In the genomic region with DNA sequence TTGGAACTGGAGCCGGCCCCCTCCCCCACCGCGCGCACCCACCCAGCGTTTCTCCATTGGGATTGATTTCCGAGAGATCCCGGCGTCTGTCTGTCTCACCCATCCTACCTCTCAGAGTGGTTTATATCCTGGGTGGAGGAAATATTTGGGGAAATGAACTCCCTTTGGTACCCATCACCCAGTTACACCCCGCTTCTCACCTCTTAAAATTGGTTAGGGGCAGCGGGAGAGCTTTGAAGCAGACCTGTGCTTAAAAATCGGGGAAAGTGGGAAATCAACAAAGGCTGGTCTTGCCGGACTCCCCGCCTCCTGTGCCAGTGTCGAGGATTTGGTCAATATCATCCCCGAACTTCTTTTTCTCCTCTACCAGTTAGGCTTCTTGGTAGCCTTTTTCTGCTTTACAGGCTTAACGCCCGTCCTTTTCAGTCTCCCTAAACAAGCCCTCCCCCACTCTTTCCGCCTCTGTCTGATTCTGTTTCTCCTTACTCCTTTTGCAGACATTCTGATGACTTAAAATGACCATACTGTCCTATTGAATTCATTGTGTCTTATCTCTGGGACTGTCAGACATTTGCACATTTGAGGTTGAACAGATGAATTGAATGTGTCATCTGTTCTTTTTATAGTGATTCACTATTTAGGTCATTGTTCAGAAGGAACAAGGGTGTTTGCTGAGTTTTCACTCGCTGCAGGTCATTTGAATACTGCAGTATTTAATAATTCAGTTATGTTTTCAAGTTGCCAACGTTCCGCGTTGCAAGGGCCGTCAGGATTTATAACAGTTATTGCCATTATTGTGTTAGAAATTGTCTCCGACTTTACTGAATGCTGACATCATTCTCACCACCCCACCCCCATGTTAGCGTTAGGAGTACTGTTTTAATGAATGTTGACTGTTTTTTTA, we compare ENCODE assay signal across 1 cellular context.
TF ChIP-seq lines count a peak whose summit lies in the region.

No MANE protein-coding gene starts in this region.

TF ChIP-seq in K562, 482 proteins besides CTCF, POLR2A, EP300 and RAD21 (continued from another document and continues in another):
- TF ChIP-seq ZBTB5 (IDR thresholded peaks at IDR 0.05), result no peak
- 0 out of 4 replicates have a peak, but pooled peaks of 1 of the 2 experiments have one; percentile 19 for TF ChIP-seq ETV6 (IDR thresholded peaks at IDR 0.05; ENCODE audit: borderline replicate concordance in 1 of 2, low read depth in 2 of 2, low read length in 1 of 2)
- no peak for TF ChIP-seq ETV6 (CRISPR knock-in tag; IDR thresholded peaks at IDR 0.05; ENCODE audit: borderline replicate concordance)
- peak; percentile 21; the same call in 1 of the 2 replicates for TF ChIP-seq SMAD4 (CRISPR knock-in tag; conservative IDR thresholded peaks at IDR 0.05)
- no peak for TF ChIP-seq TAF7 (tag; IDR thresholded peaks at IDR 0.05)
- 0 out of 4 replicates have a peak, but pooled peaks of 1 of the 2 experiments have one; percentile 10 for TF ChIP-seq RCOR1 (IDR thresholded peaks at IDR 0.05; ENCODE audit: borderline replicate concordance in 1 of 2, low read depth in 2 of 2, low read length in 2 of 2)
- TF ChIP-seq NBN (IDR thresholded peaks at IDR 0.05; ENCODE audit: low read depth), result no peak; the same call in none of the 2 replicates
- no peak for TF ChIP-seq STAG1 (CRISPR knock-in tag; IDR thresholded peaks at IDR 0.05; ENCODE audit: borderline replicate concordance)
- TF ChIP-seq BCOR (IDR thresholded peaks at IDR 0.05), result peak; percentile 52
- TF ChIP-seq, protein P1, sequence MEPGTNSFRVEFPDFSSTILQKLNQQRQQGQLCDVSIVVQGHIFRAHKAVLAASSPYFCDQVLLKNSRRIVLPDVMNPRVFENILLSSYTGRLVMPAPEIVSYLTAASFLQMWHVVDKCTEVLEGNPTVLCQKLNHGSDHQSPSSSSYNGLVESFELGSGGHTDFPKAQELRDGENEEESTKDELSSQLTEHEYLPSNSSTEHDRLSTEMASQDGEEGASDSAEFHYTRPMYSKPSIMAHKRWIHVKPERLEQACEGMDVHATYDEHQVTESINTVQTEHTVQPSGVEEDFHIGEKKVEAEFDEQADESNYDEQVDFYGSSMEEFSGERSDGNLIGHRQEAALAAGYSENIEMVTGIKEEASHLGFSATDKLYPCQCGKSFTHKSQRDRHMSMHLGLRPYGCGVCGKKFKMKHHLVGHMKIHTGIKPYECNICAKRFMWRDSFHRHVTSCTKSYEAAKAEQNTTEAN (CRISPR knock-in tag; IDR thresholded peaks at IDR 0.05), result no peak
- peak; percentile 28 for TF ChIP-seq CHD1 (IDR thresholded peaks at IDR 0.05; ENCODE audit: low read length)
- no peak for TF ChIP-seq SNIP1 (IDR thresholded peaks at IDR 0.05; ENCODE audit: low read depth)
- peak; percentile 51 for TF ChIP-seq CBFA2T2 (conservative IDR thresholded peaks at IDR 0.05)
- peak; percentile 74 for TF ChIP-seq ATF7 (IDR thresholded peaks at IDR 0.05)
- TF ChIP-seq, protein P2, sequence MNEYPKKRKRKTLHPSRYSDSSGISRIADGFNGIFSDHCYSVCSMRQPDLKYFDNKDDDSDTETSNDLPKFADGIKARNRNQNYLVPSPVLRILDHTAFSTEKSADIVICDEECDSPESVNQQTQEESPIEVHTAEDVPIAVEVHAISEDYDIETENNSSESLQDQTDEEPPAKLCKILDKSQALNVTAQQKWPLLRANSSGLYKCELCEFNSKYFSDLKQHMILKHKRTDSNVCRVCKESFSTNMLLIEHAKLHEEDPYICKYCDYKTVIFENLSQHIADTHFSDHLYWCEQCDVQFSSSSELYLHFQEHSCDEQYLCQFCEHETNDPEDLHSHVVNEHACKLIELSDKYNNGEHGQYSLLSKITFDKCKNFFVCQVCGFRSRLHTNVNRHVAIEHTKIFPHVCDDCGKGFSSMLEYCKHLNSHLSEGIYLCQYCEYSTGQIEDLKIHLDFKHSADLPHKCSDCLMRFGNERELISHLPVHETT (CRISPR knock-in tag; conservative IDR thresholded peaks at IDR 0.05 in 1 of 2, IDR thresholded peaks at IDR 0.05 in 1 of 2), result 0 out of 4 replicates have a peak, but pooled peaks of 1 of the 2 experiments have one; percentile 0
- peak; percentile 61 for TF ChIP-seq FOSL1 (tag; conservative IDR thresholded peaks at IDR 0.05)
- TF ChIP-seq, protein P3, sequence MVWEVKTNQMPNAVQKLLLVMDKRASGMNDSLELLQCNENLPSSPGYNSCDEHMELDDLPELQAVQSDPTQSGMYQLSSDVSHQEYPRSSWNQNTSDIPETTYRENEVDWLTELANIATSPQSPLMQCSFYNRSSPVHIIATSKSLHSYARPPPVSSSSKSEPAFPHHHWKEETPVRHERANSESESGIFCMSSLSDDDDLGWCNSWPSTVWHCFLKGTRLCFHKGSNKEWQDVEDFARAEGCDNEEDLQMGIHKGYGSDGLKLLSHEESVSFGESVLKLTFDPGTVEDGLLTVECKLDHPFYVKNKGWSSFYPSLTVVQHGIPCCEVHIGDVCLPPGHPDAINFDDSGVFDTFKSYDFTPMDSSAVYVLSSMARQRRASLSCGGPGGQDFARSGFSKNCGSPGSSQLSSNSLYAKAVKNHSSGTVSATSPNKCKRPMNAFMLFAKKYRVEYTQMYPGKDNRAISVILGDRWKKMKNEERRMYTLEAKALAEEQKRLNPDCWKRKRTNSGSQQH (CRISPR knock-in tag; IDR thresholded peaks at IDR 0.05), result no peak
- TF ChIP-seq NFRKB (IDR thresholded peaks at IDR 0.05; ENCODE audit: low read depth), result peak; percentile 67
- TF ChIP-seq HDAC3 (IDR thresholded peaks at IDR 0.05; ENCODE audit: borderline replicate concordance, partially characterized antibody), result peak; percentile 64
- peak; percentile 53; the same call in 1 of the 2 replicates for TF ChIP-seq PML (IDR thresholded peaks at IDR 0.05; ENCODE audit: low read length)
- no peak for TF ChIP-seq ZNF124 (CRISPR knock-in tag; IDR thresholded peaks at IDR 0.05)
- TF ChIP-seq, protein P4, sequence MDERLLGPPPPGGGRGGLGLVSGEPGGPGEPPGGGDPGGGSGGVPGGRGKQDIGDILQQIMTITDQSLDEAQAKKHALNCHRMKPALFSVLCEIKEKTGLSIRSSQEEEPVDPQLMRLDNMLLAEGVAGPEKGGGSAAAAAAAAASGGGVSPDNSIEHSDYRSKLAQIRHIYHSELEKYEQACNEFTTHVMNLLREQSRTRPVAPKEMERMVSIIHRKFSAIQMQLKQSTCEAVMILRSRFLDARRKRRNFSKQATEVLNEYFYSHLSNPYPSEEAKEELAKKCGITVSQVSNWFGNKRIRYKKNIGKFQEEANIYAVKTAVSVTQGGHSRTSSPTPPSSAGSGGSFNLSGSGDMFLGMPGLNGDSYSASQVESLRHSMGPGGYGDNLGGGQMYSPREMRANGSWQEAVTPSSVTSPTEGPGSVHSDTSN (CRISPR knock-in tag; IDR thresholded peaks at IDR 0.05; ENCODE audit: low read depth), result no peak
- TF ChIP-seq, protein P4 (tag; conservative IDR thresholded peaks at IDR 0.05; ENCODE audit: low read depth), result peak; percentile 49; the same call in 1 of the 2 replicates
- peak; percentile 36; the same call in 1 of the 2 replicates for TF ChIP-seq MAFK (IDR thresholded peaks at IDR 0.05; ENCODE audit: low read length)
- peak; percentile 15; the same call in 1 of the 2 replicates for TF ChIP-seq NFIC (IDR thresholded peaks at IDR 0.05)
- TF ChIP-seq, protein P5, sequence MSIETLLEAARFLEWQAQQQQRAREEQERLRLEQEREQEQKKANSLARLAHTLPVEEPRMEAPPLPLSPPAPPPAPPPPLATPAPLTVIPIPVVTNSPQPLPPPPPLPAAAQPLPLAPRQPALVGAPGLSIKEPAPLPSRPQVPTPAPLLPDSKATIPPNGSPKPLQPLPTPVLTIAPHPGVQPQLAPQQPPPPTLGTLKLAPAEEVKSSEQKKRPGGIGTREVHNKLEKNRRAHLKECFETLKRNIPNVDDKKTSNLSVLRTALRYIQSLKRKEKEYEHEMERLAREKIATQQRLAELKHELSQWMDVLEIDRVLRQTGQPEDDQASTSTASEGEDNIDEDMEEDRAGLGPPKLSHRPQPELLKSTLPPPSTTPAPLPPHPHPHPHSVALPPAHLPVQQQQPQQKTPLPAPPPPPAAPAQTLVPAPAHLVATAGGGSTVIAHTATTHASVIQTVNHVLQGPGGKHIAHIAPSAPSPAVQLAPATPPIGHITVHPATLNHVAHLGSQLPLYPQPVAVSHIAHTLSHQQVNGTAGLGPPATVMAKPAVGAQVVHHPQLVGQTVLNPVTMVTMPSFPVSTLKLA (conservative IDR thresholded peaks at IDR 0.05), result peak in 1 of 2 experiments; percentile 35; a peak in 1 of 4 replicates
- no peak for TF ChIP-seq ETV5 (CRISPR knock-in tag; IDR thresholded peaks at IDR 0.05; ENCODE audit: low read depth)
- TF ChIP-seq TBL1XR1 (IDR thresholded peaks at IDR 0.05; ENCODE audit: low read length in 2 of 2), result peak in 1 of 2 experiments; percentile 39; a peak in 1 of 4 replicates
- no peak for TF ChIP-seq THAP12 (CRISPR knock-in tag; IDR thresholded peaks at IDR 0.05)
- TF ChIP-seq, protein P6, sequence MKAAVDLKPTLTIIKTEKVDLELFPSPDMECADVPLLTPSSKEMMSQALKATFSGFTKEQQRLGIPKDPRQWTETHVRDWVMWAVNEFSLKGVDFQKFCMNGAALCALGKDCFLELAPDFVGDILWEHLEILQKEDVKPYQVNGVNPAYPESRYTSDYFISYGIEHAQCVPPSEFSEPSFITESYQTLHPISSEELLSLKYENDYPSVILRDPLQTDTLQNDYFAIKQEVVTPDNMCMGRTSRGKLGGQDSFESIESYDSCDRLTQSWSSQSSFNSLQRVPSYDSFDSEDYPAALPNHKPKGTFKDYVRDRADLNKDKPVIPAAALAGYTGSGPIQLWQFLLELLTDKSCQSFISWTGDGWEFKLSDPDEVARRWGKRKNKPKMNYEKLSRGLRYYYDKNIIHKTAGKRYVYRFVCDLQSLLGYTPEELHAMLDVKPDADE (conservative IDR thresholded peaks at IDR 0.05; ENCODE audit: control insufficient read depth, low read depth, low read length), result 0 out of 2 replicates have a peak, but pooled peaks have one; percentile 5
- 0 out of 2 replicates have a peak, but pooled peaks have one; percentile 29 for TF ChIP-seq TAL1 (IDR thresholded peaks at IDR 0.05)
- 0 out of 2 replicates have a peak, but pooled peaks have one; percentile 31 for TF ChIP-seq ZFX (CRISPR knock-in tag; IDR thresholded peaks at IDR 0.05)
- TF ChIP-seq ARID3A (IDR thresholded peaks at IDR 0.05; ENCODE audit: borderline replicate concordance, low read depth, low read length), result 0 out of 2 replicates have a peak, but pooled peaks have one; percentile 55
- peak; percentile 61; the same call in 1 of the 2 replicates for TF ChIP-seq DPF2 (IDR thresholded peaks at IDR 0.05)
- TF ChIP-seq MEF2A (IDR thresholded peaks at IDR 0.05; ENCODE audit: control insufficient read depth, low read depth, low read length), result peak; percentile 66; the same call in 1 of the 2 replicates
- peak; percentile 41 for TF ChIP-seq HDAC2 (IDR thresholded peaks at IDR 0.05)
